In the genomic region with DNA sequence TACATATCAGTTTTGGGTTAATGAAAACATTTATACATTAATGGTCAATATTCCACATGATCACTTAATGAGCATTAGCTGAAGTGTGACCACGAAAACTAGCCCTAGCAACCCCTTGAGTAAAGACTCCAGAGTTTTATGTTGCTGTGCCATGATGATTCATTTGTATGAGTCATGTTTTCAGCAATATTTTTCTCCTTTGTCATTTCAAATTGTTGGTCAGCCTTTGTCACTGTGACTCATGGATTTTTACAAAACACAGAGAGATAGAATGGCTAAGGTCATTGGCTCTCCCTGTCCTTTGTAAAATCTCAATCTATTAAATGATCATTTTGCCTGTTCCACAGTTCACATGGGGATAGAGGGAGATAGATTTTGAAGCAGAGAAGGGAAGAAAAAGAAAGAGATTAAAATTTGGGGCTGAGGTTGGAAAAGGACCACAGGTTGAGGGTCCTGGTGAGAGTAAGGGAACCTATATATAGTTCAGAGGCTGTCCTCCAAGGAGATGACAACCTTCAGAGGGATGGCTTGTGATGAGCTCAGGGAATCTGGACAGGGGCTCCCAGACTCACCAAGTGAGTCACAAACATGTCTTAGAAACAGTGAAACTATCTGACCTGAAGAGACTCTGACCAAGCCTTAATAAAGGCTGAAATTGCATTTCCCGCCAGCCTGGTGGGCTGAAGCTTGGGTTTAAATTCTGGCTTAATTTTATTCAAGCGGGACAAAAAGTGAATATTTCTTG, we compare ENCODE assay signal across 10 cellular contexts. TPM values are rescaled to one million over a fixed set of nuclear protein-coding genes. Genes with fewer than 3 reads are reported as not detected.
A peak's percentile ranks its signal among the peaks of the same experiment; 100 is the strongest.
DNase-seq lines count a peak whose midpoint lies in the region; ATAC-seq and TF ChIP-seq lines count a peak whose summit lies in the region.
"Had no signal": no experiment of that assay in that cellular context is flagged by ENCODE, and none has a peak within 500 bp of the region (broad histone marks: within the 10 kb centered on the region; RNA-seq: fewer than 3 reads in every experiment).

No MANE protein-coding gene starts in this region.

- no peak overlapping the region for H3K4me3 Mint-ChIP-seq in chondrocyte (ENCODE audit: unreplicated experiment)
- no peak overlapping the region for H3K4me3 Mint-ChIP-seq in stimulated activated memory B cell treated with anti-CD40 and anti-IgM and Interleukin-4, amounts not matched to agents 10 μg/mL and 1 μg/mL and 100 μg/mL, for 72 hours
- H3K4me3 Mint-ChIP-seq: activated T-cell treated with anti-CD3 and anti-CD28 coated beads, Interleukin-2, amount 50 U/mL, for 4 hours had no signal

- TF ChIP-seq CTCF in NB4 (IDR thresholded peaks at IDR 0.05; ENCODE audit: low read depth, low read length): no peak
- no peak for TF ChIP-seq CTCF in chondrocyte (IDR thresholded peaks at IDR 0.05)
- TF ChIP-seq CTCF in omental fat pad (IDR thresholded peaks at IDR 0.05): no peak

- TF ChIP-seq POLR2A in NB4 (IDR thresholded peaks at IDR 0.05; ENCODE audit: extremely low read depth, insufficient read length): no peak

- peak; percentile 74 for DNase-seq in EL
- peak; percentile 69 for DNase-seq in NB4 (ENCODE audit: low read depth)
- DNase-seq in chondrocyte (ENCODE audit: low spot score): no peak
- no peak for DNase-seq in omental fat pad (ENCODE audit: low spot score)
- DNase-seq in NCI-H69 (lab: John Stamatoyannopoulos, UW): no peak
- DNase-seq in activated CD4-positive, alpha-beta T cell treated with anti-CD3 and anti-CD28 coated beads for 48 hours: no peak
- no peak for DNase-seq in activated naive CD4-positive, alpha-beta T cell (lab: John Stamatoyannopoulos, UW)
- DNase-seq: activated T-cell treated with anti-CD3 and anti-CD28 coated beads, Interleukin-2, amount 50 U/mL, for 4 hours; NCI-H774 had no signal

- H3K9me3 Mint-ChIP-seq in chondrocyte (ENCODE audit: low read depth): no peaks in the 10 kb centered on the region
- no peaks in the 10 kb centered on the region for H3K9me3 Mint-ChIP-seq in stimulated activated memory B cell treated with anti-CD40 and anti-IgM and Interleukin-4, amounts not matched to agents 10 μg/mL and 1 μg/mL and 100 μg/mL, for 72 hours
- H3K9me3 Mint-ChIP-seq: activated T-cell treated with anti-CD3 and anti-CD28 coated beads, Interleukin-2, amount 50 U/mL, for 4 hours had no signal

- ATAC-seq in omental fat pad (ENCODE audit: low FRiP score): peak; percentile 75
- no peak for ATAC-seq in stimulated activated memory B cell treated with anti-CD40 and anti-IgM and Interleukin-4, amounts not matched to agents 10 μg/mL and 1 μg/mL and 100 μg/mL, for 72 hours
- ATAC-seq: activated T-cell treated with anti-CD3 and anti-CD28 coated beads, Interleukin-2, amount 50 U/mL, for 4 hours had no signal

- no peaks in the 10 kb centered on the region for H3K27me3 Mint-ChIP-seq in chondrocyte (ENCODE audit: low read depth)
- no peaks in the 10 kb centered on the region for H3K27me3 Mint-ChIP-seq in stimulated activated memory B cell treated with anti-CD40 and anti-IgM and Interleukin-4, amounts not matched to agents 10 μg/mL and 1 μg/mL and 100 μg/mL, for 72 hours

- peaks cover 21% of the 10 kb centered on the region for H3K4me1 Mint-ChIP-seq in chondrocyte (ENCODE audit: low read depth)
- no peaks in the 10 kb centered on the region for H3K4me1 Mint-ChIP-seq in stimulated activated memory B cell treated with anti-CD40 and anti-IgM and Interleukin-4, amounts not matched to agents 10 μg/mL and 1 μg/mL and 100 μg/mL, for 72 hours

- peak overlapping the region; percentile 92 for H3K27ac Mint-ChIP-seq in chondrocyte (ENCODE audit: unreplicated experiment)
- no peak overlapping the region for H3K27ac Mint-ChIP-seq in stimulated activated memory B cell treated with anti-CD40 and anti-IgM and Interleukin-4, amounts not matched to agents 10 μg/mL and 1 μg/mL and 100 μg/mL, for 72 hours

- H3K4me3 ChIP-seq in NB4 (ENCODE audit: low read depth, low read length): no peak overlapping the region

- no peaks in the 10 kb centered on the region for H3K36me3 Mint-ChIP-seq in chondrocyte (ENCODE audit: low read depth)
- no peaks in the 10 kb centered on the region for H3K36me3 Mint-ChIP-seq in stimulated activated memory B cell treated with anti-CD40 and anti-IgM and Interleukin-4, amounts not matched to agents 10 μg/mL and 1 μg/mL and 100 μg/mL, for 72 hours

RNA-seq across cellular contexts. Expression of gene NR0B1, which starts 25.6 kb away (rescaled TPM):
- total RNA-seq in chondrocyte (not detected in 3 replicates), omental fat pad (under 1 TPM in 1 of 4 donors, not detected in 3; 0.28 TPM)
- total RNA-seq: activated T-cell treated with anti-CD3 and anti-CD28 coated beads, Interleukin-2, amount 50 U/mL, for 4 hours had no signal

RNA-seq across cellular contexts. Expression of gene MAGEB1, which starts 36.7 kb away (rescaled TPM):
- not detected in 3 replicates for total RNA-seq in chondrocyte
- not detected for total RNA-seq in omental fat pad
- total RNA-seq: activated T-cell treated with anti-CD3 and anti-CD28 coated beads, Interleukin-2, amount 50 U/mL, for 4 hours had no signal

RNA-seq across cellular contexts. Expression of gene MAGEB4, which starts 41.8 kb away (rescaled TPM):
- total RNA-seq in chondrocyte (not detected in 3 replicates), omental fat pad (not detected)
- total RNA-seq: activated T-cell treated with anti-CD3 and anti-CD28 coated beads, Interleukin-2, amount 50 U/mL, for 4 hours had no signal

RNA-seq across cellular contexts. Expression of gene MAGEB3, which starts 53.2 kb away (rescaled TPM):
- not detected in 3 replicates for total RNA-seq in chondrocyte
- not detected for total RNA-seq in omental fat pad
- total RNA-seq: activated T-cell treated with anti-CD3 and anti-CD28 coated beads, Interleukin-2, amount 50 U/mL, for 4 hours had no signal

Comparison
In these comparisons a context has a peak if more than half of its experiments do, and no peak if none do; other contexts are left out.
1. DNase-seq: peak in EL (single experiment) and NB4 (single experiment); none in chondrocyte (single experiment), omental fat pad (single experiment), NCI-H69 (single experiment), activated CD4-positive, alpha-beta T cell treated with anti-CD3 and anti-CD28 coated beads for 48 hours (single experiment) and activated naive CD4-positive, alpha-beta T cell (0 of 4).